ENCODE assay signal across 21 cellular contexts in genomic region chr1:64669098-64669675, GRCh38.
"Had no signal": no experiment of that assay in that cellular context is flagged by ENCODE, and none has a peak within 500 bp of the region (broad histone marks: within the 10 kb centered on the region; RNA-seq: fewer than 3 reads in every experiment).

No MANE protein-coding gene starts in this region.

- H3K27me3 ChIP-seq: colonic mucosa, esophagus squamous epithelium, foreskin keratinocyte, left lung, neural progenitor cell, pancreas, stomach, transverse colon had no signal

- ATAC-seq: foreskin keratinocyte, left lung, lower lobe of right lung, natural killer cell, pancreas, sciatic nerve had no signal

- H3K9ac ChIP-seq: neural progenitor cell had no signal

- DNase-seq: colonic mucosa; dermis blood vessel endothelial cell; esophagus squamous epithelium; foreskin keratinocyte; immature natural killer cell; left lung; lower lobe of right lung; natural killer cell; nucleus accumbens; pancreas; stimulated activated CD4-positive, alpha-beta T cell treated with anti-CD3 and anti-CD28 coated beads, Interleukin-2, amount 100 ng/mL, for 24 hours; stimulated activated CD4-positive, alpha-beta T cell treated with anti-CD3 and anti-CD28 coated beads, Interleukin-4, amount 100 ng/mL, for 4 hours; stimulated activated naive CD4-positive, alpha-beta T cell; stomach; substantia nigra; transverse colon had no signal

- H3K27ac ChIP-seq: colonic mucosa, esophagus squamous epithelium, foreskin keratinocyte, left lung, lower lobe of right lung, neural progenitor cell, pancreas, prostate gland, skin epidermis, stomach, thoracic aorta, transverse colon had no signal

- H3K4me1 ChIP-seq: colonic mucosa, esophagus squamous epithelium, foreskin keratinocyte, left lung, lower lobe of right lung, pancreas, prostate gland, stomach, transverse colon had no signal

- H3K4me3 ChIP-seq: colonic mucosa, esophagus squamous epithelium, left lung, lower lobe of right lung, neural progenitor cell, pancreas, prostate gland, skin epidermis, stomach, thoracic aorta, transverse colon had no signal

- H3K36me3 ChIP-seq: colonic mucosa, left lung, neural progenitor cell, prostate gland, thoracic aorta, transverse colon had no signal

- H3K9me3 ChIP-seq: colonic mucosa, esophagus squamous epithelium, left lung, lower lobe of right lung, pancreas, prostate gland, stomach, thoracic aorta, transverse colon had no signal
